Comparison of ENCODE assay signal across 9 cellular contexts in genomic region chrX:108699368-108699767, GRCh38. TPM values are rescaled to one million over a fixed set of nuclear protein-coding genes. Genes with fewer than 3 reads are reported as not detected.
DNase-seq lines count a peak whose midpoint lies in the region; ATAC-seq, FAIRE-seq and TF ChIP-seq lines count a peak whose summit lies in the region.
"Had no signal": no experiment of that assay in that cellular context is flagged by ENCODE, and none has a peak within 500 bp of the region (broad histone marks: within the 10 kb centered on the region; RNA-seq: fewer than 3 reads in every experiment).

No MANE protein-coding gene starts in this region.

- no peaks in the 10 kb centered on the region for H3K4me1 Mint-ChIP-seq in activated CD4-positive, alpha-beta T cell treated with anti-CD3 and anti-CD28 coated beads, Interleukin-2, amount 10 ng/mL, durations not matched to agents 24 days and 14 days
- no peaks in the 10 kb centered on the region for H3K4me1 Mint-ChIP-seq in stimulated activated effector memory CD8-positive, alpha-beta T cell treated with anti-CD3 and anti-CD28 coated beads, Interleukin-12 subunit alpha, Interleukin-12 subunit beta, amount 100 ng/mL, for 72 hours

- H3K4me3 ChIP-seq in fibroblast of pulmonary artery (replicated peaks; ENCODE audit: low read depth, low read length) = no peak overlapping the region
- H3K4me3 ChIP-seq: SJSA1 had no signal

- peak; percentile 1 for DNase-seq in Daoy (ENCODE audit: low read depth)
- DNase-seq in NCI-H748 (lab: John Stamatoyannopoulos, UW; ENCODE audit: unreplicated experiment) = peak; percentile 33
- peak; percentile 53 for DNase-seq in fibroblast of pulmonary artery (ENCODE audit: low read depth)
- peak; percentile 4 for DNase-seq in urothelium cell line (ENCODE audit: low spot score)
- DNase-seq in activated CD4-positive, alpha-beta T cell treated with anti-CD3 and anti-CD28 coated beads, Interleukin-2, amount 10 ng/mL, durations not matched to agents 24 days and 14 days = no peak
- DNase-seq in activated gamma-delta T cell (lab: John Stamatoyannopoulos, UW) = no peak
- no peak for DNase-seq in stimulated activated effector memory CD8-positive, alpha-beta T cell treated with anti-CD3 and anti-CD28 coated beads, Interleukin-12 subunit alpha, Interleukin-12 subunit beta, amount 100 ng/mL, for 72 hours (ENCODE audit: low spot score in 2 of 2)

- no peaks in the 10 kb centered on the region for H3K27me3 Mint-ChIP-seq in activated CD4-positive, alpha-beta T cell treated with anti-CD3 and anti-CD28 coated beads, Interleukin-2, amount 10 ng/mL, durations not matched to agents 24 days and 14 days

- FAIRE-seq in urothelium cell line (lab: Jason Lieb, UNC) = no peak

- TF ChIP-seq CTCF in fibroblast of pulmonary artery (IDR thresholded peaks at IDR 0.05; ENCODE audit: low read length, missing control alignments) = peak; percentile 31

- peak; percentile 46 for ATAC-seq in GM21576 (IDR thresholded peaks at IDR 0.05; ENCODE audit: unreplicated experiment)
- no peak for ATAC-seq in stimulated activated effector memory CD8-positive, alpha-beta T cell treated with anti-CD3 and anti-CD28 coated beads, Interleukin-12 subunit alpha, Interleukin-12 subunit beta, amount 100 ng/mL, for 72 hours

- intact Hi-C loops in activated CD4-positive, alpha-beta T cell treated with anti-CD3 and anti-CD28 coated beads, Interleukin-2, amount 10 ng/mL, durations not matched to agents 24 days and 14 days (cut with micrococcal nuclease) = no loop called here

- no peaks in the 10 kb centered on the region for H3K9me3 Mint-ChIP-seq in activated CD4-positive, alpha-beta T cell treated with anti-CD3 and anti-CD28 coated beads, Interleukin-2, amount 10 ng/mL, durations not matched to agents 24 days and 14 days
- H3K9me3 Mint-ChIP-seq in stimulated activated effector memory CD8-positive, alpha-beta T cell treated with anti-CD3 and anti-CD28 coated beads, Interleukin-12 subunit alpha, Interleukin-12 subunit beta, amount 100 ng/mL, for 72 hours = no peaks in the 10 kb centered on the region

- H3K4me3 Mint-ChIP-seq in activated CD4-positive, alpha-beta T cell treated with anti-CD3 and anti-CD28 coated beads, Interleukin-2, amount 10 ng/mL, durations not matched to agents 24 days and 14 days = no peak overlapping the region
- H3K4me3 Mint-ChIP-seq in stimulated activated effector memory CD8-positive, alpha-beta T cell treated with anti-CD3 and anti-CD28 coated beads, Interleukin-12 subunit alpha, Interleukin-12 subunit beta, amount 100 ng/mL, for 72 hours = no peak overlapping the region

- no peaks in the 10 kb centered on the region for H3K36me3 Mint-ChIP-seq in activated CD4-positive, alpha-beta T cell treated with anti-CD3 and anti-CD28 coated beads, Interleukin-2, amount 10 ng/mL, durations not matched to agents 24 days and 14 days (ENCODE audit: low read depth)
- H3K36me3 Mint-ChIP-seq in stimulated activated effector memory CD8-positive, alpha-beta T cell treated with anti-CD3 and anti-CD28 coated beads, Interleukin-12 subunit alpha, Interleukin-12 subunit beta, amount 100 ng/mL, for 72 hours = no peaks in the 10 kb centered on the region

- no peak overlapping the region for H3K27ac Mint-ChIP-seq in activated CD4-positive, alpha-beta T cell treated with anti-CD3 and anti-CD28 coated beads, Interleukin-2, amount 10 ng/mL, durations not matched to agents 24 days and 14 days
- H3K27ac Mint-ChIP-seq in stimulated activated effector memory CD8-positive, alpha-beta T cell treated with anti-CD3 and anti-CD28 coated beads, Interleukin-12 subunit alpha, Interleukin-12 subunit beta, amount 100 ng/mL, for 72 hours = no peak overlapping the region

RNA-seq across cellular contexts. Expression of gene IRS4, which starts 37.0 kb away (rescaled TPM):
- 0.03 TPM in 1 of 2 replicates, not detected in the other for total RNA-seq in Daoy (2014; rRNA removed; shearing (Covaris generic))
- 0.05 and 0.09 TPM in 2 replicates for total RNA-seq in activated CD4-positive, alpha-beta T cell treated with anti-CD3 and anti-CD28 coated beads, Interleukin-2, amount 10 ng/mL, durations not matched to agents 24 days and 14 days
- total RNA-seq: SJSA1 had no signal

Comparison
In these comparisons a context has a peak if more than half of its experiments do, and no peak if none do; other contexts are left out.
1. DNase-seq: peak in Daoy (single experiment), NCI-H748 (single experiment), fibroblast of pulmonary artery (single experiment) and urothelium cell line (single experiment); none in activated CD4-positive, alpha-beta T cell treated with anti-CD3 and anti-CD28 coated beads, Interleukin-2, amount 10 ng/mL, durations not matched to agents 24 days and 14 days (single experiment), activated gamma-delta T cell (single experiment) and stimulated activated effector memory CD8-positive, alpha-beta T cell treated with anti-CD3 and anti-CD28 coated beads, Interleukin-12 subunit alpha, Interleukin-12 subunit beta, amount 100 ng/mL, for 72 hours (0 of 2).